Comparison of ENCODE assay signal across 8 cellular contexts in genomic region chr16:27449434-27450188, GRCh38. TPM values are rescaled to one million over a fixed set of nuclear protein-coding genes. Genes with fewer than 3 reads are reported as not detected.
DNase-seq lines count a peak whose midpoint lies in the region; ATAC-seq and TF ChIP-seq lines count a peak whose summit lies in the region.

No MANE protein-coding gene starts in this region.

- peak; percentile 59 for ATAC-seq in GM21619 (IDR thresholded peaks at IDR 0.05; ENCODE audit: unreplicated experiment)
- ATAC-seq in omental fat pad (ENCODE audit: low FRiP score), result no peak
- ATAC-seq in HG03139 (IDR thresholded peaks at IDR 0.05; ENCODE audit: unreplicated experiment), result no peak

- peak; percentile 84 for DNase-seq in T-helper 22 cell (ENCODE audit: low read depth)
- DNase-seq in dermis blood vessel endothelial cell, result peak; percentile 36
- DNase-seq in stimulated activated CD8-positive, alpha-beta memory T cell treated with anti-CD3 and anti-CD28 coated beads, Interleukin-4, amount 100 ng/mL, for 1 hour (ENCODE audit: low read depth in 2 of 2, low spot score in 1 of 2), result peak; percentile 60 to 64
- no peak for DNase-seq in omental fat pad (ENCODE audit: low spot score)
- no peak for DNase-seq in Calu3
- DNase-seq in NCI-H526 (lab: John Stamatoyannopoulos, UW), result no peak

- H3K27ac Mint-ChIP-seq in Calu3 (ENCODE audit: unreplicated experiment), result no peak overlapping the region

- CTCF ChIA-PET in Calu3 (lab: Charles Lee), result no interaction called here

- BruUV-seq in Calu3 (replicated peaks; lab: Mats Ljungman, UMichigan), result no TSS peak

- H3K27me3 Mint-ChIP-seq in Calu3 (ENCODE audit: unreplicated experiment), result peaks cover 75% of the 10 kb centered on the region

- intact Hi-C loops in Calu3 (cut with micrococcal nuclease; ENCODE audit: unreplicated experiment), result loop anchor here (10.0 kb wide), 1 partner anchor 215 kb away; no protein-coding TSS in a partner anchor

- H3K4me1 Mint-ChIP-seq in Calu3 (ENCODE audit: low read depth, unreplicated experiment), result no peaks in the 10 kb centered on the region

- TF ChIP-seq CTCF in omental fat pad (IDR thresholded peaks at IDR 0.05), result no peak
- TF ChIP-seq CTCF in Calu3 (IDR thresholded peaks at IDR 0.05; ENCODE audit: unreplicated experiment), result no peak

- H3K36me3 Mint-ChIP-seq in Calu3 (ENCODE audit: insufficient read depth, unreplicated experiment), result no peaks in the 10 kb centered on the region

- H3K9me3 Mint-ChIP-seq in Calu3 (ENCODE audit: low read depth, unreplicated experiment), result no peaks in the 10 kb centered on the region

- no peak overlapping the region for H3K4me3 Mint-ChIP-seq in Calu3 (ENCODE audit: low read depth, unreplicated experiment)

RNA-seq across cellular contexts. Expression of gene IL21R, which starts 47.6 kb away (rescaled TPM):
- total RNA-seq in dermis blood vessel endothelial cell (under 0.01 and 0.14 TPM in 2 replicates), omental fat pad (1 to 10 TPM in 1 of 4 donors, under 1 TPM in 2, not detected in 1; 0.19 to 1.3 (median 0.25) TPM), Calu3 (2022) (not detected in 2 replicates)

Comparison
In these comparisons a context has a peak if more than half of its experiments do, and no peak if none do; other contexts are left out.
1. DNase-seq: peak in T-helper 22 cell (single experiment), dermis blood vessel endothelial cell (single experiment) and stimulated activated CD8-positive, alpha-beta memory T cell treated with anti-CD3 and anti-CD28 coated beads, Interleukin-4, amount 100 ng/mL, for 1 hour (2 of 2); none in omental fat pad (single experiment), Calu3 (single experiment) and NCI-H526 (0 of 2).